Comparison of ENCODE assay signal across 23 cellular contexts in the genomic region with DNA sequence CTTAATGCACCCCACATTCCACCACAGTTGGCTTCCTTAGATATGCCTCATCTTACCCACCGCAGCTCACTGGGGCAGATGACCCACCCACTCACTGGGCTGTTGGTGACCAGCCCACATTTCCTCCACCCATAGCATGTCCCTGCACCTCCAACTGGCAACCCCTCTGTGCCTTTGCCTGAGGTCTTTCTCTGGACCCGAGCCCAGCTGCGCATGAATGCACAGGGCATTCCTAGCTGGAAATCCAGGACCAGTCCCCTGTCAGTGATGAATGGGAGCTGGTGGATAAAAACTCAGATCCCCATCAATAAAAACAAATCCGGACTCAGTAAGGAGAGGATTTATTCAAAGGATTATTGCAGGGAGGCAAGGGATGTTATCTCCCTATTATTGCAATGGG.
"Had no signal": no experiment of that assay in that cellular context is flagged by ENCODE, and none has a peak within 500 bp of the region (broad histone marks: within the 10 kb centered on the region; RNA-seq: fewer than 3 reads in every experiment).

No MANE protein-coding gene starts in this region.

- ATAC-seq: activated CD8-positive, alpha-beta T cell treated with anti-CD3 and anti-CD28 coated beads for 36 hours; activated naive CD4-positive, alpha-beta T cell treated with anti-CD3 and anti-CD28 coated beads, Interleukin-2, amount 50 U/mL, for 72 hours had no signal

- H3K27me3 ChIP-seq: ascending aorta, breast epithelium, cardiac muscle cell, colonic mucosa had no signal

- H3K4me1 ChIP-seq: ascending aorta, breast epithelium, colonic mucosa had no signal

- DNase-seq: activated CD4-positive, alpha-beta T cell treated with anti-CD3 and anti-CD28 coated beads for 1 hour; activated CD4-positive, alpha-beta T cell treated with anti-CD3 and anti-CD28 coated beads for 4 hours; activated CD4-positive, alpha-beta T cell treated with anti-CD3 and anti-CD28 coated beads, Interleukin-2, amount 10 ng/mL, durations not matched to agents 7 days and 5 days; activated CD4-positive, alpha-beta T cell treated with anti-CD3 and anti-CD28 coated beads, Interleukin-2, amount 50 U/mL, for 4 hours; activated CD8-positive, alpha-beta memory T cell treated with anti-CD3 and anti-CD28 coated beads for 24 hours; activated CD8-positive, alpha-beta T cell treated with anti-CD3 and anti-CD28 coated beads for 36 hours; activated effector memory CD4-positive, alpha-beta T cell treated with anti-CD3 and anti-CD28 coated beads, Interleukin-2, amount 50 U/mL, for 16 hours; activated naive CD4-positive, alpha-beta T cell; activated naive CD4-positive, alpha-beta T cell treated with anti-CD3 and anti-CD28 coated beads, Interleukin-2, amount 10 ng/mL, durations not matched to agents 7 days and 5 days; activated naive CD8-positive, alpha-beta T cell treated with anti-CD3 and anti-CD28 coated beads, Interleukin-2, amount 10 ng/mL, durations not matched to agents 7 days and 5 days; activated T-cell treated with anti-CD3 and anti-CD28 coated beads, Interleukin-2, amount 50 U/mL, for 48 hours; central memory CD4-positive, alpha-beta T cell; cerebellar nuclear complex; colonic mucosa; effector CD8-positive, alpha-beta T cell; foreskin fibroblast; T-helper 1 cell; T-helper 2 cell had no signal

- H3K9me3 ChIP-seq: ascending aorta, breast epithelium, colonic mucosa had no signal

- H3K36me3 ChIP-seq: ascending aorta, breast epithelium, cardiac muscle cell, colonic mucosa had no signal

- H3K27ac ChIP-seq: ascending aorta, breast epithelium, cardiac muscle cell, colonic mucosa, epithelial cell of prostate had no signal

- H3K4me3 ChIP-seq: ascending aorta, breast epithelium, cardiac muscle cell, colonic mucosa had no signal
